ENCODE assay signal across 8 cellular contexts in genomic region chr10:96470108-96470743, GRCh38. TPM values are rescaled to one million over a fixed set of nuclear protein-coding genes. Genes with fewer than 3 reads are reported as not detected.
DNase-seq lines count a peak whose midpoint lies in the region; ATAC-seq and TF ChIP-seq lines count a peak whose summit lies in the region.

No MANE protein-coding gene starts in this region.

- in situ Hi-C loops in transverse colon (cut with MboI; ENCODE audit: low pct_ligation_motif_present in 1 of 4, low pct_unique_long_range_greater_than_20kb in 1 of 4, low sequenced_read_pairs in 3 of 4) = no loop called here

- no peak for TF ChIP-seq POLR2A in transverse colon (IDR thresholded peaks at IDR 0.05)

- TF ChIP-seq EP300 in transverse colon (IDR thresholded peaks at IDR 0.05; ENCODE audit: low read depth) = no peak

- H3K4me3 ChIP-seq in HEK293 (ENCODE audit: low read depth, low read length) = no peak overlapping the region
- H3K4me3 ChIP-seq in choroid plexus epithelial cell (ENCODE audit: low read depth, low read length) = no peak overlapping the region
- no peak overlapping the region for H3K4me3 ChIP-seq in liver (ENCODE audit: low read depth in 1 of 3, low read length in 3 of 3)
- no peak overlapping the region for H3K4me3 ChIP-seq in transverse colon

- peak; percentile 15 for DNase-seq in DMS53 treated with DMSO at 0.1 percent for 48 hours (lab: John Stamatoyannopoulos, UW; ENCODE audit: unreplicated experiment)
- DNase-seq in SHP77 treated with DMSO at 0.1 percent for 48 hours (lab: John Stamatoyannopoulos, UW) = peak; percentile 32
- DNase-seq in choroid plexus epithelial cell (ENCODE audit: low read depth) = peak; percentile 75
- no peak for DNase-seq in transverse colon

- H3K36me3 ChIP-seq in HEK293 (ENCODE audit: control insufficient read depth in 2 of 2, insufficient read depth in 1 of 2, low read length in 2 of 2) (no peaks in the 10 kb centered on the region), liver (ENCODE audit: control insufficient read depth in 4 of 4, insufficient read depth in 3 of 4, low read depth in 1 of 4, low read length in 3 of 4) (no peaks in the 10 kb centered on the region), transverse colon (no peaks in the 10 kb centered on the region)

- H3K27ac ChIP-seq in HEK293 (ENCODE audit: extremely low read depth, low read depth, low read length) (no peak overlapping the region), liver (ENCODE audit: low read depth in 1 of 2, low read length in 2 of 2) (no peak overlapping the region), transverse colon (no peak overlapping the region)

- TF ChIP-seq CTCF in HEK293 (tag by site-specific recombination; IDR thresholded peaks at IDR 0.05) = peak; percentile 55; the same call in 1 of the 2 replicates
- TF ChIP-seq CTCF in choroid plexus epithelial cell (conservative IDR thresholded peaks at IDR 0.05; ENCODE audit: low read depth, low read length) = peak; percentile 86
- peak; percentile 32 for TF ChIP-seq CTCF in liver (IDR thresholded peaks at IDR 0.05; ENCODE audit: low read depth, low read length, missing input control)
- peak in 4 of 5 experiments; percentile 24 to 39 (median 38) for TF ChIP-seq CTCF in transverse colon (IDR thresholded peaks at IDR 0.05)

- 22% methylated on average over 4 of the region's 4 CpGs for WGBS in liver
- 36 to 40% methylated on average over 2 to 4 of the region's 4 CpGs for WGBS in transverse colon (ENCODE audit: low coverage in 1 of 2), 2 donors

- intact Hi-C loops in transverse colon (cut with DNase I; ENCODE audit: low total_unique reads) = no loop called here

- no peak overlapping the region for H3K9ac ChIP-seq in liver (ENCODE audit: low read depth in 1 of 2, low read length in 2 of 2)

- no peaks in the 10 kb centered on the region; the same call in 1 of the 2 replicates for H3K4me1 ChIP-seq in HEK293 (ENCODE audit: control insufficient read depth, insufficient read depth, low read length)
- no peaks in the 10 kb centered on the region for H3K4me1 ChIP-seq in liver (ENCODE audit: control insufficient read depth in 4 of 4, insufficient read depth in 4 of 4, low read length in 3 of 4)
- H3K4me1 ChIP-seq in transverse colon = no peaks in the 10 kb centered on the region

- POLR2A ChIA-PET in HEK293 (lab: Yijun Ruan, JAX) = no interaction called here

- H3K9me3 ChIP-seq in HEK293 (ENCODE audit: control insufficient read depth, insufficient read depth, low read depth, low read length) (no peaks in the 10 kb centered on the region), liver (ENCODE audit: control insufficient read depth in 4 of 4, low read length in 3 of 4) (no peaks in the 10 kb centered on the region), transverse colon (no peaks in the 10 kb centered on the region)

- ATAC-seq in HG02623 (IDR thresholded peaks at IDR 0.05; ENCODE audit: unreplicated experiment) = no peak
- ATAC-seq in activated CD4-positive, CD25-positive, alpha-beta regulatory T cell treated with anti-CD3 and anti-CD28 coated beads, Interleukin-2, amount 50 U/mL, for 24 hours = no peak

- H3K27me3 ChIP-seq in liver (ENCODE audit: control insufficient read depth in 4 of 4, insufficient read depth in 4 of 4, low read length in 3 of 4) = no peaks in the 10 kb centered on the region
- peaks cover 12% of the 10 kb centered on the region for H3K27me3 ChIP-seq in transverse colon

- peak; percentile 21 to 43 for TF ChIP-seq RAD21 in liver (IDR thresholded peaks at IDR 0.05)

- CTCF ChIA-PET in HEK293 (lab: Yijun Ruan, JAX) = interaction anchor here (0.6 to 1.5 kb wide), 14 partner anchors 12 to 1217 kb away, joined by 3 to 7 read pairs (median 3); no protein-coding TSS in a partner anchor

TF ChIP-seq in HEK293, 187 proteins besides CTCF, POLR2A, EP300 and RAD21 (continues in another document):
- TF ChIP-seq TRIM28 (IDR thresholded peaks at IDR 0.05; ENCODE audit: borderline replicate concordance, low read length) (no peak), KLF8 (tag by site-specific recombination; IDR thresholded peaks at IDR 0.05) (no peak), SP2 (tag by site-specific recombination; IDR thresholded peaks at IDR 0.05) (no peak), ZXDB (tag by site-specific recombination; IDR thresholded peaks at IDR 0.05) (no peak), ZNF202 (tag by site-specific recombination; IDR thresholded peaks at IDR 0.05; ENCODE audit: borderline replicate concordance) (no peak), KLF16 (tag by site-specific recombination; IDR thresholded peaks at IDR 0.05) (no peak)

TF ChIP-seq in liver, 16 proteins besides CTCF, POLR2A, EP300 and RAD21:
- TF ChIP-seq HNF4A (conservative IDR thresholded peaks at IDR 0.05) (no peak), ZBTB33 (IDR thresholded peaks at IDR 0.05) (no peak), GABPA (IDR thresholded peaks at IDR 0.05 in 1 of 2, conservative IDR thresholded peaks at IDR 0.05 in 1 of 2) (no peak), EGR1 (IDR thresholded peaks at IDR 0.05; ENCODE audit: low read depth in 2 of 2) (no peak), ATF3 (IDR thresholded peaks at IDR 0.05) (no peak), TAF1 (conservative IDR thresholded peaks at IDR 0.05) (no peak), REST (IDR thresholded peaks at IDR 0.05) (no peak), JUND (IDR thresholded peaks at IDR 0.05) (no peak), MAX (IDR thresholded peaks at IDR 0.05) (no peak), RXRA (IDR thresholded peaks at IDR 0.05) (no peak), HNF4G (IDR thresholded peaks at IDR 0.05) (no peak), FOXA2 (IDR thresholded peaks at IDR 0.05) (no peak), FOXA1 (IDR thresholded peaks at IDR 0.05) (no peak), YY1 (IDR thresholded peaks at IDR 0.05) (no peak)

RNA-seq across cellular contexts. Expression of gene TLL2, which starts 43.5 kb away (rescaled TPM):
- under 1 TPM; 0.08 to 0.19 TPM for total RNA-seq in liver
- polyA plus RNA-seq in liver = under 1 TPM in 1 of 2 donors, not detected in 1; 0.06 TPM
- total RNA-seq in transverse colon = under 1 TPM in 2 of 4 donors, not detected in 2; 0.32 to 0.96 TPM

Comparison
In these comparisons a context has a peak if more than half of its experiments do, and no peak if none do; other contexts are left out.
1. CTCF ChIP-seq: peak in every context shown above with its lines; median percentile 86 in choroid plexus epithelial cell; 55 in HEK293; 38 in transverse colon; 32 in liver.